ENCODE assay signal across 34 cellular contexts in the genomic region with DNA sequence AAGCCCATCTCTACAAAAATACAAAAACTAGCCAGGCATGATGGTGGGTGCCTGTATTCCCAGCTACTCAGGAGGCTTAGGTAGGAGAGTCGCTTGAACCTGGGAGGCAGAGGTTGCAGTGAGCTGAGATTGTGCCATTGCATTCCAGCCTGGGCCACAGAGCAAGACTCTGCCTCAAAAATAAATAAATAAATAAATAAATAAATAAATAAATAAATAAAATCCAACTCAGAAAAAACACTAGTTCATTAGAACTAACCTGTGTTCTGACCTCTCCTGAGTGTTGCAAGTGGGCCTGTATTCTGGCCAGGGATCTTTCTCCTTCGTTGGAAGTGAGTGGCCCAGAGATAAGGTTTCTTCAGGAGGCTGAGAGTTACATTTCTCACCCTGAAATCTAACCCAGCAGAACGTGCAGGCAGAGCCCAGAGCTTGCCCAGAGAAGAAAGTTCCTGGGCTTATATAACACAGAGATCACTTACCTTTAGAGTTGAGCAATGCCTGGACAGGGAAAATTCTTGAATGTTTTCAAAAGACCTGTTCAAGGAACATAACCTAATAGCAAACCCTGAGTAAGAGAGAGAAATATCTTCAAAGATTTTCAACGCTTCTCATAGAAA.
"Had no signal": no experiment of that assay in that cellular context is flagged by ENCODE, and none has a peak within 500 bp of the region (broad histone marks: within the 10 kb centered on the region; RNA-seq: fewer than 3 reads in every experiment).

No MANE protein-coding gene starts in this region.

- H3K4me3 Mint-ChIP-seq: activated B cell treated with CpG ODN at 0.5 μM for 24 hours; activated CD4-positive, alpha-beta memory T cell treated with anti-CD3 and anti-CD28 coated beads for 36 hours; activated CD4-positive, alpha-beta T cell treated with anti-CD3 and anti-CD28 coated beads for 36 hours; activated CD4-positive, alpha-beta T cell treated with anti-CD3 and anti-CD28 coated beads, Interleukin-2, amount 10 ng/mL, durations not matched to agents 24 days and 14 days; activated CD8-positive, alpha-beta memory T cell treated with anti-CD3 and anti-CD28 coated beads, Interleukin-2, amount 10 ng/mL, durations not matched to agents 7 days and 5 days; activated CD8-positive, alpha-beta T cell treated with anti-CD3 and anti-CD28 coated beads, Interleukin-2, amount 10 ng/mL, durations not matched to agents 7 days and 5 days; activated naive CD4-positive, alpha-beta T cell treated with anti-CD3 and anti-CD28 coated beads, Interleukin-2, amount 10 ng/mL, durations not matched to agents 7 days and 5 days; activated naive CD8-positive, alpha-beta T cell treated with anti-CD3 and anti-CD28 coated beads, Interleukin-2, amount 10 ng/mL, durations not matched to agents 7 days and 5 days; brain; T-cell; T-helper 17 cell; T-helper 2 cell treated with Interferon-gamma antibody and Interleukin-4, amounts not matched to agents 5 μg/mL and 100 μg/mL, for 36 hours had no signal

- ATAC-seq: activated CD4-positive, alpha-beta T cell treated with anti-CD3 and anti-CD28 coated beads for 36 hours; activated CD8-positive, alpha-beta memory T cell treated with anti-CD3 and anti-CD28 coated beads, Interleukin-2, amount 10 ng/mL, durations not matched to agents 7 days and 5 days; activated CD8-positive, alpha-beta T cell treated with anti-CD3 and anti-CD28 coated beads, Interleukin-2, amount 10 ng/mL, durations not matched to agents 7 days and 5 days; activated naive CD4-positive, alpha-beta T cell treated with anti-CD3 and anti-CD28 coated beads, Interleukin-2, amount 50 U/mL, for 72 hours; gastroesophageal sphincter; T-cell; T-helper 17 cell had no signal

- H3K36me3 ChIP-seq: ascending aorta, breast epithelium, cardiac muscle cell, colonic mucosa, esophagus squamous epithelium, gastroesophageal sphincter, WERI-Rb-1 had no signal

- H3K27ac ChIP-seq: ascending aorta, breast epithelium, cardiac muscle cell, colonic mucosa, epithelial cell of prostate, esophagus squamous epithelium, gastroesophageal sphincter, WERI-Rb-1 had no signal

- H3K9me3 Mint-ChIP-seq: activated B cell treated with CpG ODN at 0.5 μM for 24 hours; activated CD4-positive, alpha-beta T cell treated with anti-CD3 and anti-CD28 coated beads, Interleukin-2, amount 10 ng/mL, durations not matched to agents 24 days and 14 days; activated naive CD8-positive, alpha-beta T cell treated with anti-CD3 and anti-CD28 coated beads, Interleukin-2, amount 10 ng/mL, durations not matched to agents 7 days and 5 days; brain; T-cell; T-helper 2 cell treated with Interferon-gamma antibody and Interleukin-4, amounts not matched to agents 5 μg/mL and 100 μg/mL, for 36 hours had no signal

- H3K27ac Mint-ChIP-seq: activated B cell treated with CpG ODN at 0.5 μM for 24 hours; activated CD4-positive, alpha-beta memory T cell treated with anti-CD3 and anti-CD28 coated beads for 36 hours; activated CD4-positive, alpha-beta T cell treated with anti-CD3 and anti-CD28 coated beads for 36 hours; activated CD4-positive, alpha-beta T cell treated with anti-CD3 and anti-CD28 coated beads, Interleukin-2, amount 10 ng/mL, durations not matched to agents 24 days and 14 days; activated CD8-positive, alpha-beta memory T cell treated with anti-CD3 and anti-CD28 coated beads, Interleukin-2, amount 10 ng/mL, durations not matched to agents 7 days and 5 days; activated CD8-positive, alpha-beta T cell treated with anti-CD3 and anti-CD28 coated beads, Interleukin-2, amount 10 ng/mL, durations not matched to agents 7 days and 5 days; activated naive CD4-positive, alpha-beta T cell treated with anti-CD3 and anti-CD28 coated beads, Interleukin-2, amount 10 ng/mL, durations not matched to agents 7 days and 5 days; activated naive CD4-positive, alpha-beta T cell treated with anti-CD3 and anti-CD28 coated beads, Interleukin-2, amount 50 U/mL, for 72 hours; activated naive CD8-positive, alpha-beta T cell treated with anti-CD3 and anti-CD28 coated beads, Interleukin-2, amount 10 ng/mL, durations not matched to agents 7 days and 5 days; brain; T-cell; T-helper 17 cell; T-helper 2 cell treated with Interferon-gamma antibody and Interleukin-4, amounts not matched to agents 5 μg/mL and 100 μg/mL, for 36 hours had no signal

- H3K27me3 Mint-ChIP-seq: activated B cell treated with CpG ODN at 0.5 μM for 24 hours; activated CD4-positive, alpha-beta memory T cell treated with anti-CD3 and anti-CD28 coated beads for 36 hours; activated CD4-positive, alpha-beta T cell treated with anti-CD3 and anti-CD28 coated beads for 36 hours; activated CD4-positive, alpha-beta T cell treated with anti-CD3 and anti-CD28 coated beads, Interleukin-2, amount 10 ng/mL, durations not matched to agents 24 days and 14 days; activated CD8-positive, alpha-beta memory T cell treated with anti-CD3 and anti-CD28 coated beads, Interleukin-2, amount 10 ng/mL, durations not matched to agents 7 days and 5 days; activated naive CD4-positive, alpha-beta T cell treated with anti-CD3 and anti-CD28 coated beads, Interleukin-2, amount 10 ng/mL, durations not matched to agents 7 days and 5 days; activated naive CD8-positive, alpha-beta T cell treated with anti-CD3 and anti-CD28 coated beads, Interleukin-2, amount 10 ng/mL, durations not matched to agents 7 days and 5 days; brain; T-helper 17 cell had no signal

- H3K4me1 Mint-ChIP-seq: activated B cell treated with CpG ODN at 0.5 μM for 24 hours; activated CD4-positive, alpha-beta T cell treated with anti-CD3 and anti-CD28 coated beads for 36 hours; activated CD4-positive, alpha-beta T cell treated with anti-CD3 and anti-CD28 coated beads, Interleukin-2, amount 10 ng/mL, durations not matched to agents 24 days and 14 days; activated CD8-positive, alpha-beta memory T cell treated with anti-CD3 and anti-CD28 coated beads, Interleukin-2, amount 10 ng/mL, durations not matched to agents 7 days and 5 days; activated naive CD4-positive, alpha-beta T cell treated with anti-CD3 and anti-CD28 coated beads, Interleukin-2, amount 10 ng/mL, durations not matched to agents 7 days and 5 days; activated naive CD8-positive, alpha-beta T cell treated with anti-CD3 and anti-CD28 coated beads, Interleukin-2, amount 10 ng/mL, durations not matched to agents 7 days and 5 days; brain; T-cell; T-helper 17 cell had no signal

- FAIRE-seq: endometrium, endothelial cell of umbilical vein had no signal

- H3K4me1 ChIP-seq: ascending aorta, breast epithelium, colonic mucosa, esophagus squamous epithelium, gastroesophageal sphincter had no signal

- H3K36me3 Mint-ChIP-seq: activated CD4-positive, alpha-beta memory T cell treated with anti-CD3 and anti-CD28 coated beads for 36 hours; activated CD8-positive, alpha-beta memory T cell treated with anti-CD3 and anti-CD28 coated beads, Interleukin-2, amount 10 ng/mL, durations not matched to agents 7 days and 5 days; activated naive CD4-positive, alpha-beta T cell treated with anti-CD3 and anti-CD28 coated beads, Interleukin-2, amount 10 ng/mL, durations not matched to agents 7 days and 5 days; activated naive CD4-positive, alpha-beta T cell treated with anti-CD3 and anti-CD28 coated beads, Interleukin-2, amount 50 U/mL, for 72 hours; activated naive CD8-positive, alpha-beta T cell treated with anti-CD3 and anti-CD28 coated beads, Interleukin-2, amount 10 ng/mL, durations not matched to agents 7 days and 5 days; brain; T-cell had no signal

- H3K9me3 ChIP-seq: ascending aorta, breast epithelium, colonic mucosa, esophagus squamous epithelium, gastroesophageal sphincter had no signal

- H3K4me3 ChIP-seq: ascending aorta, breast epithelium, cardiac muscle cell, colonic mucosa, esophagus squamous epithelium, gastroesophageal sphincter had no signal

- DNase-seq: activated B cell treated with CpG ODN at 0.5 μM for 24 hours; activated CD4-positive, alpha-beta memory T cell treated with anti-CD3 and anti-CD28 coated beads for 36 hours; activated CD4-positive, alpha-beta T cell treated with anti-CD3 and anti-CD28 coated beads for 36 hours; activated CD4-positive, alpha-beta T cell treated with anti-CD3 and anti-CD28 coated beads, Interleukin-2, amount 10 ng/mL, durations not matched to agents 24 days and 14 days; activated CD4-positive, CD25-positive, alpha-beta regulatory T cell treated with anti-CD3 and anti-CD28 coated beads, Interleukin-2, amount 50 U/mL, for 72 hours; activated CD8-positive, alpha-beta memory T cell treated with anti-CD3 and anti-CD28 coated beads, Interleukin-2, amount 10 ng/mL, durations not matched to agents 7 days and 5 days; activated CD8-positive, alpha-beta memory T cell treated with anti-CD3 and anti-CD28 coated beads, Interleukin-2, amount 50 U/mL, for 4 hours; activated CD8-positive, alpha-beta T cell treated with anti-CD3 and anti-CD28 coated beads, Interleukin-2, amount 10 ng/mL, durations not matched to agents 7 days and 5 days; activated gamma-delta T cell; activated naive CD4-positive, alpha-beta T cell; activated naive CD4-positive, alpha-beta T cell treated with anti-CD3 and anti-CD28 coated beads, Interleukin-2, amount 10 ng/mL, durations not matched to agents 7 days and 5 days; activated naive CD8-positive, alpha-beta T cell treated with anti-CD3 and anti-CD28 coated beads, Interleukin-2, amount 10 ng/mL, durations not matched to agents 7 days and 5 days; activated T-cell treated with anti-CD3 and anti-CD28 coated beads, Interleukin-2, amount 50 U/mL, for 1 hour; activated T-cell treated with anti-CD3 and anti-CD28 coated beads, Interleukin-2, amount 50 U/mL, for 48 hours; central memory CD4-positive, alpha-beta T cell; cerebellar nuclear complex; colonic mucosa; effector CD8-positive, alpha-beta T cell; esophagus squamous epithelium; foreskin melanocyte; T-cell; T-helper 17 cell; T1000; WERI-Rb-1 had no signal
